14 cellular contexts compared by ENCODE assay signal in the genomic region with DNA sequence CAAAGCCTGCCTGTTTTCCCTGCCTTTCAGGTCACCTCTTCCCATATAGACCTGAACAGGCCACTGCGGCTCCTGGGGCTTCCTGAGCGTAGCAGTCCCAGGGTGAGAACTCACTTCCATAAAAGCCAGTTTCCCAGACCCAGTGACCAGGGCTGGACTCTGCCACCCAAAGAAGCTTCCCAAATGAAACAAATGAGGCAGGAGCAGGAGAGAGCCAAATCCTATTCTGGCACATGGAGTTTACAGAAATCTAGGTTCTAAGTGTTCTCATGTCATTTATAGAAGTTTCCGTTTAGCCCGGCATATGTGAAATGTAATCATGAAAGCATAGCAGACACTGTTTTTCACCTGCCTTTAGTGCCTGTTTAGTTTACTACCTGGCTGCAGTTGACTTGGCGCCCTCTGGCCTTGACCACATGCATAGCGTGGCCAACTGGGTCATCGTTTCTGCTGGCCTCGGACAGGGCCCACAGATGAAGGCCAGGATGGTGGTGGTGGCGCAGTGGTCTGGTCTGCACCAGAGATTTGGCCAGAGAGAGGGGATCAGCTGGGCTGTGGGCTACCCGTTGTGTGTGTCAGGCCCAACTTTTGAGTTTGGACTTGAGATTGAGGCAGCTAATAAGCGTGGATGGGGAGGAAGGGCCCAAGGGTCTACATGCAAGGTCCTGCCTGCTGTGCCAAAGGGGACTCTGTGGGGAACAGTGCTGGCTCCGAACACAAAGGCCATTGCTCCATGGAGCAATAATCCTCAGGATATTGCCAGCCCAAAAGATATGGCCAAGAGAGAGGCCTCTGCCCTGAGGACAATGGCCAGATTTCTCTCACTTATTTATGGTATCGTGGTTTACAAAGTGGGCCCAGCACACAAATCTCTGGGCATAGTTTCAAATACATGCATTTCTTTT. TPM values are rescaled to one million over a fixed set of nuclear protein-coding genes. Genes with fewer than 3 reads are reported as not detected.
A peak's percentile ranks its signal among the peaks of the same experiment; 100 is the strongest.
DNase-seq lines count a peak whose midpoint lies in the region; ATAC-seq, FAIRE-seq and TF ChIP-seq lines count a peak whose summit lies in the region.
"Had no signal": no experiment of that assay in that cellular context is flagged by ENCODE, and none has a peak within 500 bp of the region (broad histone marks: within the 10 kb centered on the region; RNA-seq: fewer than 3 reads in every experiment).

No MANE protein-coding gene starts in this region.

- H3K79me2 ChIP-seq in HCT116 (ENCODE audit: insufficient read depth, low read length) (no peaks in the 10 kb centered on the region; the same call in 1 of the 2 replicates), keratinocyte (ENCODE audit: control insufficient read depth, insufficient read depth, low read length) (peaks cover 61% of the 10 kb centered on the region)

- no peak for TF ChIP-seq RAD21 in HCT116 (IDR thresholded peaks at IDR 0.05; ENCODE audit: low read depth)

- H3K4me2 ChIP-seq in HCT116 (ENCODE audit: low read length) (no peak overlapping the region), keratinocyte (ENCODE audit: control insufficient read depth, extremely low read depth, insufficient read depth, low read depth, low read length) (peak overlapping the region; percentile 47)

- H3K27me3 ChIP-seq in HCT116 (ENCODE audit: insufficient read depth, low read length) (no peaks in the 10 kb centered on the region), keratinocyte (ENCODE audit: control insufficient read depth, extremely low read depth, insufficient read depth, low read length) (no peaks in the 10 kb centered on the region), suprapubic skin (no peaks in the 10 kb centered on the region)
- H3K27me3 ChIP-seq: pancreas had no signal

- dilution Hi-C loops in keratinocyte (cut with MboI; ENCODE audit: extremely low pct_ligation_motif_present, low sequenced_read_pairs) = no loop called here

- H3K4me3 ChIP-seq in HCT116 (replicated peaks in 1 of 2; ENCODE audit: low read depth in 1 of 2, low read length in 2 of 2) = no peak overlapping the region
- no peak overlapping the region for H3K4me3 ChIP-seq in keratinocyte (ENCODE audit: control insufficient read depth in 2 of 3, extremely low read depth in 1 of 3, insufficient read depth in 2 of 3, low read depth in 1 of 3, low read length in 3 of 3)
- no peak overlapping the region for H3K4me3 ChIP-seq in suprapubic skin
- H3K4me3 ChIP-seq: pancreas had no signal

- H3K36me3 ChIP-seq in HCT116 (ENCODE audit: control insufficient read depth in 1 of 2, insufficient read depth in 2 of 2, low read length in 2 of 2) (no peaks in the 10 kb centered on the region), keratinocyte (ENCODE audit: control insufficient read depth in 2 of 2, extremely low read depth in 1 of 2, insufficient read depth in 2 of 2, low read length in 2 of 2) (peaks cover 0 to 8% of the 10 kb centered on the region in 2 experiments), suprapubic skin (no peaks in the 10 kb centered on the region)
- H3K36me3 ChIP-seq: pancreas had no signal

- no peak overlapping the region for H3K9ac ChIP-seq in HCT116 (ENCODE audit: low read length)
- H3K9ac ChIP-seq in keratinocyte (ENCODE audit: control insufficient read depth, extremely low read depth, insufficient read depth, low read length) = no peak overlapping the region

- no peak overlapping the region for H3K27ac ChIP-seq in HCT116 (ENCODE audit: low read depth, low read length)
- H3K27ac ChIP-seq in angular gyrus (ENCODE audit: low read depth, low read length) = peak overlapping the region; percentile 85
- H3K27ac ChIP-seq in keratinocyte (ENCODE audit: control insufficient read depth, insufficient read depth, low read length) = peak overlapping the region; percentile 92
- peak overlapping the region; percentile 90 for H3K27ac ChIP-seq in suprapubic skin

- H3K9me1 ChIP-seq in keratinocyte (ENCODE audit: control insufficient read depth, extremely low read depth, insufficient read depth, low read length) = peaks cover 8% of the 10 kb centered on the region

- no TSS peak for BruUV-seq in HCT116 (replicated peaks; lab: Mats Ljungman, UMichigan)

- H4K20me1 ChIP-seq in HCT116 (ENCODE audit: insufficient read depth) (no peaks in the 10 kb centered on the region), keratinocyte (ENCODE audit: control insufficient read depth, extremely low read depth, insufficient read depth, low read length) (no peaks in the 10 kb centered on the region)

- no peaks in the 10 kb centered on the region for H3K9me2 ChIP-seq in HCT116 (ENCODE audit: insufficient read depth)

- POLR2A ChIA-PET in HCT116 (lab: Charles Lee) = no interaction called here

- no peak for FAIRE-seq in keratinocyte (lab: Jason Lieb, UNC)
- FAIRE-seq: pancreas had no signal

- TF ChIP-seq POLR2A in HCT116 (IDR thresholded peaks at IDR 0.05; ENCODE audit: borderline replicate concordance, extremely low read depth, insufficient read depth, insufficient read length) (no peak), suprapubic skin (IDR thresholded peaks at IDR 0.05) (no peak)

- RAD21 ChIA-PET in HCT116 (lab: Charles Lee; ENCODE audit: low non-redundant PET in 1 of 2, low total read pairs in 2 of 2, uncharacterized antibody in 2 of 2, unreplicated experiment in 2 of 2) = no interaction called here

- intact Hi-C loops in HCT116 (cut with micrococcal nuclease) = no loop called here

- no peak for ATAC-seq in HCT116
- no peak for ATAC-seq in HG02759 (IDR thresholded peaks at IDR 0.05; ENCODE audit: unreplicated experiment)
- ATAC-seq: pancreas; stimulated activated naive B cell treated with anti-CD40 and anti-IgM and Interleukin-4, amounts not matched to agents 10 μg/mL and 1 μg/mL and 100 μg/mL, for 72 hours had no signal

- peak in 2 of 3 experiments; percentile 16 to 31; a peak in 3 of 6 replicates for TF ChIP-seq CTCF in HCT116 (IDR thresholded peaks at IDR 0.05 in 2 of 3, conservative IDR thresholded peaks at IDR 0.05 in 1 of 3; ENCODE audit: borderline replicate concordance in 1 of 3, insufficient read depth in 1 of 3, low read depth in 2 of 3, low read length in 2 of 3)
- TF ChIP-seq CTCF in keratinocyte (optimal IDR thresholded peaks at IDR 0.05 in 1 of 3, IDR thresholded peaks at IDR 0.05 in 1 of 3, conservative IDR thresholded peaks at IDR 0.05 in 1 of 3; ENCODE audit: extremely low read depth in 1 of 3, insufficient read depth in 2 of 3, low read length in 3 of 3) = peak in 2 of 3 experiments; percentile 12 to 44
- no peak for TF ChIP-seq CTCF in suprapubic skin (IDR thresholded peaks at IDR 0.05)

- H3K9me3 ChIP-seq in HCT116 (ENCODE audit: control insufficient read depth in 1 of 2, insufficient read depth in 1 of 2, low read depth in 1 of 2, low read length in 2 of 2) (no peaks in the 10 kb centered on the region), keratinocyte (ENCODE audit: control insufficient read depth, low read depth, low read length) (no peaks in the 10 kb centered on the region), suprapubic skin (no peaks in the 10 kb centered on the region)
- H3K9me3 ChIP-seq: pancreas had no signal

- peaks cover 32 to 51% of the 10 kb centered on the region in 2 experiments for H3K4me1 ChIP-seq in HCT116 (ENCODE audit: control insufficient read depth in 1 of 2, insufficient read depth in 2 of 2, low read length in 2 of 2)
- peaks cover 74% of the 10 kb centered on the region for H3K4me1 ChIP-seq in keratinocyte (ENCODE audit: control insufficient read depth, extremely low read depth, insufficient read depth, low read length)
- H3K4me1 ChIP-seq in suprapubic skin = peaks cover 96% of the 10 kb centered on the region

- CTCF ChIA-PET in HCT116 (lab: Charles Lee) = interaction anchor here (1.1 to 2.3 kb wide), 3 partner anchors 22 to 55 kb away, joined by 3 to 11 read pairs (median 5); no protein-coding TSS in a partner anchor

- H2AFZ ChIP-seq in HCT116 (ENCODE audit: low read depth, low read length, poor library complexity, severe bottlenecking) (no peak overlapping the region), keratinocyte (ENCODE audit: control insufficient read depth, low read length) (no peak overlapping the region)

- no peak for TF ChIP-seq EP300 in suprapubic skin (IDR thresholded peaks at IDR 0.05)

- no peak for DNase-seq in HCT116 (ENCODE audit: low read depth, low spot score)
- DNase-seq in keratinocyte (ENCODE audit: low read depth, low spot score) = no peak
- no peak for DNase-seq in suprapubic skin (ENCODE audit: low spot score in 2 of 2)
- no peak for DNase-seq in AG20443 (ENCODE audit: low spot score)
- DNase-seq in hippocampal formation (lab: John Stamatoyannopoulos, UW) = no peak
- DNase-seq in nucleus accumbens (lab: John Stamatoyannopoulos, UW) = no peak
- DNase-seq: dermis blood vessel endothelial cell; glutamatergic neuron; NCI-H1105; NCI-H345; pancreas; stimulated activated naive B cell treated with anti-CD40 and anti-IgM and Interleukin-4, amounts not matched to agents 10 μg/mL and 1 μg/mL and 100 μg/mL, for 72 hours had no signal

- 71% methylated on average over 12 of the region's 13 CpGs for WGBS in suprapubic skin

RNA-seq across cellular contexts. Expression of a gene that starts 43.3 kb away (rescaled TPM):
- total RNA-seq in HCT116 (2021; ENCODE audit: unreplicated experiment) (34.8 TPM), suprapubic skin (100 to 1,000 TPM; 126 to 223 (median 176) TPM)
- 19.4 and 25.2 TPM in 2 replicates for polyA plus RNA-seq in HCT116 (2012)
- 3.1 to 21.4 TPM (median 5.2 TPM) in 3 replicates for polyA plus RNA-seq in keratinocyte
- polyA plus RNA-seq in keratinocyte (2011; ENCODE audit: low read depth) = 13.1 TPM
- 8.8 and 19.1 TPM in 2 replicates for polyA plus RNA-seq in keratinocyte (2011; cell fraction: cytosol; rRNA removed)
- 16.8 and 22.7 TPM in 2 replicates for polyA plus RNA-seq in keratinocyte (2011; cell fraction: nucleus; rRNA removed)
- 11.9 and 50.9 TPM in 2 replicates for polyA plus RNA-seq in keratinocyte (2012; ENCODE audit: low replicate concordance)
- 8.7 to 101 TPM (median 9.2 TPM) in 3 replicates for polyA minus RNA-seq in keratinocyte
- polyA minus RNA-seq in keratinocyte (2011; cell fraction: cytosol; rRNA and poly(A)+ RNA removed) = 22.1 TPM
- 9.8 and 16.2 TPM in 2 replicates for polyA minus RNA-seq in keratinocyte (2011; cell fraction: nucleus; rRNA and poly(A)+ RNA removed)

Comparison
In these comparisons a context has a peak if more than half of its experiments do, and no peak if none do; other contexts are left out.
1. CTCF ChIP-seq: peak in HCT116 (2 of 3) and keratinocyte (2 of 3); none in suprapubic skin (0 of 2).